8 cellular contexts compared by ENCODE assay signal in the genomic region with DNA sequence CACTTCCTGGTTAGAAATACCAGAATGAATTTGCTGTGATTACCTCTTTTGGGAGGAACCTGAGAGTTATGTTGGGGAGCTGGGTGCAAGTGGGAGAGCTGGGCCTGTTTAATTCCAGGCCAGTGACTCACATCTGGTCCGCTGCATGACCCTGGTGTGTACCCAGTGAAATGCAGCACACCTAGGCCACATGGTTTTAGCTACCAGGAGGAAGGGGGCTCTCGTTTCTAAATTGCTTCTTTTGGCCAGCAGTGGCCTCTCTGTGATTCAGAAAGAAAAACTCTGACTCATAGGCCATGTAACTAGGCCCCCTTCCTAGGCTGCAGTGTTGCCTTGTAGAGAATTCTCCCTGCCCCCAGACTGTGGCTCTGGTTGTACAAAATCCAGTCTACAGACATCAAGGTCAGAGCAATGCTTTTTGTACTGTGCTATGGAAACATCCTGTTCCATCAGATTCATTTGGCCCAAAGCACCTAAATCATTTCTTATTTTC. TPM values are rescaled to one million over a fixed set of nuclear protein-coding genes. Genes with fewer than 3 reads are reported as not detected.
DNase-seq lines count a peak whose midpoint lies in the region; ATAC-seq and TF ChIP-seq lines count a peak whose summit lies in the region.

No MANE protein-coding gene starts in this region.

- no peak overlapping the region for H3K4me3 ChIP-seq in cardiac muscle cell

- no peaks in the 10 kb centered on the region for H3K27me3 Mint-ChIP-seq in activated naive CD4-positive, alpha-beta T cell treated with anti-CD3 and anti-CD28 coated beads for 36 hours (ENCODE audit: low read depth)

- peak; percentile 24 for TF ChIP-seq CTCF in cardiac muscle cell (IDR thresholded peaks at IDR 0.05; ENCODE audit: low read depth, low read length)

- H3K27me3 ChIP-seq in cardiac muscle cell: no peaks in the 10 kb centered on the region

- H3K4me1 ChIP-seq in cardiac muscle cell (ENCODE audit: low read depth): peaks cover 30% of the 10 kb centered on the region

- CTCF ChIA-PET in activated naive CD4-positive, alpha-beta T cell treated with anti-CD3 and anti-CD28 coated beads for 36 hours (lab: Charles Lee): interaction anchor here (0.6 to 6.7 kb wide), 8 partner anchors 10 to 96 kb away, joined by 3 to 82 read pairs (median 4); no protein-coding TSS in a partner anchor

- peak overlapping the region; percentile 59 for H3K4me3 Mint-ChIP-seq in activated naive CD4-positive, alpha-beta T cell treated with anti-CD3 and anti-CD28 coated beads for 36 hours

- H3K36me3 ChIP-seq in cardiac muscle cell: peaks cover 4% of the 10 kb centered on the region

- peak; percentile 58 for ATAC-seq in GM21423 (IDR thresholded peaks at IDR 0.05; ENCODE audit: unreplicated experiment)
- ATAC-seq in GM19397 (IDR thresholded peaks at IDR 0.05; ENCODE audit: unreplicated experiment): no peak

- peak overlapping the region; percentile 83 for H3K27ac ChIP-seq in cardiac muscle cell

- peaks cover 16% of the 10 kb centered on the region for H3K36me3 Mint-ChIP-seq in activated naive CD4-positive, alpha-beta T cell treated with anti-CD3 and anti-CD28 coated beads for 36 hours (ENCODE audit: low read depth)

- H3K27ac Mint-ChIP-seq in activated naive CD4-positive, alpha-beta T cell treated with anti-CD3 and anti-CD28 coated beads for 36 hours: peak overlapping the region; percentile 95

- intact Hi-C loops in activated naive CD4-positive, alpha-beta T cell treated with anti-CD3 and anti-CD28 coated beads for 36 hours (cut with micrococcal nuclease): loop anchor here (1.0 to 2.0 kb wide), 8 partner anchors 7 to 525 kb away; a partner anchor contains a TSS

- no peaks in the 10 kb centered on the region for H3K9me3 Mint-ChIP-seq in activated naive CD4-positive, alpha-beta T cell treated with anti-CD3 and anti-CD28 coated beads for 36 hours

- peak; percentile 88 for DNase-seq in EH (ENCODE audit: low read depth)
- DNase-seq in MV-4-11 (lab: John Stamatoyannopoulos, UW): peak; percentile 29
- DNase-seq in activated naive CD4-positive, alpha-beta T cell treated with anti-CD3 and anti-CD28 coated beads for 36 hours: peak; percentile 76
- DNase-seq in cardiac muscle cell (ENCODE audit: low read depth in 1 of 2, low spot score in 1 of 2): peak; percentile 55 to 91
- peak; percentile 96 for DNase-seq in renal cortical epithelial cell (ENCODE audit: low read depth)
- DNase-seq in hippocampal formation (lab: John Stamatoyannopoulos, UW): no peak

- H3K9me3 ChIP-seq in cardiac muscle cell (ENCODE audit: low read depth): no peaks in the 10 kb centered on the region

- peaks cover 94% of the 10 kb centered on the region for H3K4me1 Mint-ChIP-seq in activated naive CD4-positive, alpha-beta T cell treated with anti-CD3 and anti-CD28 coated beads for 36 hours (ENCODE audit: low read depth)

RNA-seq across cellular contexts. Expression of a gene that starts 6.7 kb away (rescaled TPM):
- total RNA-seq in activated naive CD4-positive, alpha-beta T cell treated with anti-CD3 and anti-CD28 coated beads for 36 hours: 10 to 100 TPM; 23.4 to 23.9 TPM
- total RNA-seq in cardiac muscle cell (18.3 and 21.7 TPM in 2 replicates), renal cortical epithelial cell (4.2 and 8.2 TPM in 2 replicates)
- 9.3 and 17.0 TPM in 2 replicates for polyA plus RNA-seq in cardiac muscle cell

RNA-seq across cellular contexts. Expression of a gene that starts 28.0 kb away (rescaled TPM):
- 10 to 100 TPM; 13.7 to 15.7 TPM for total RNA-seq in activated naive CD4-positive, alpha-beta T cell treated with anti-CD3 and anti-CD28 coated beads for 36 hours
- 1.4 and 1.5 TPM in 2 replicates for total RNA-seq in cardiac muscle cell
- 2.7 and 3.9 TPM in 2 replicates for polyA plus RNA-seq in cardiac muscle cell
- total RNA-seq in renal cortical epithelial cell: not detected in 2 replicates

RNA-seq across cellular contexts. Expression of a gene that starts 40.2 kb away (rescaled TPM):
- total RNA-seq in activated naive CD4-positive, alpha-beta T cell treated with anti-CD3 and anti-CD28 coated beads for 36 hours: 10 to 100 TPM; 78.0 to 81.2 TPM
- total RNA-seq in cardiac muscle cell (78.8 and 108 TPM in 2 replicates), renal cortical epithelial cell (5.0 and 10.6 TPM in 2 replicates)
- polyA plus RNA-seq in cardiac muscle cell: 80.9 and 103 TPM in 2 replicates

RNA-seq across cellular contexts. Expression of a gene that starts 40.4 kb away (rescaled TPM):
- total RNA-seq in activated naive CD4-positive, alpha-beta T cell treated with anti-CD3 and anti-CD28 coated beads for 36 hours: 1 to 10 TPM; 1.5 to 2.6 TPM
- total RNA-seq in cardiac muscle cell (0.78 and 1.9 TPM in 2 replicates), renal cortical epithelial cell (0.35 TPM in 1 of 2 replicates, not detected in the other)
- polyA plus RNA-seq in cardiac muscle cell: 2.3 and 4.1 TPM in 2 replicates

RNA-seq across cellular contexts. Expression of a gene that starts 56.5 kb away (rescaled TPM):
- 1 to 10 TPM; 5.8 to 6.8 TPM for total RNA-seq in activated naive CD4-positive, alpha-beta T cell treated with anti-CD3 and anti-CD28 coated beads for 36 hours
- total RNA-seq in cardiac muscle cell (43.2 and 46.3 TPM in 2 replicates), renal cortical epithelial cell (1.9 and 2.3 TPM in 2 replicates)
- 70.4 and 111 TPM in 2 replicates for polyA plus RNA-seq in cardiac muscle cell

Comparison
In these comparisons a context has a peak if more than half of its experiments do, and no peak if none do; other contexts are left out.
1. DNase-seq: peak in EH (single experiment), MV-4-11 (single experiment), activated naive CD4-positive, alpha-beta T cell treated with anti-CD3 and anti-CD28 coated beads for 36 hours (single experiment), cardiac muscle cell (2 of 2) and renal cortical epithelial cell (single experiment); none in hippocampal formation (0 of 2).